In the genomic region with DNA sequence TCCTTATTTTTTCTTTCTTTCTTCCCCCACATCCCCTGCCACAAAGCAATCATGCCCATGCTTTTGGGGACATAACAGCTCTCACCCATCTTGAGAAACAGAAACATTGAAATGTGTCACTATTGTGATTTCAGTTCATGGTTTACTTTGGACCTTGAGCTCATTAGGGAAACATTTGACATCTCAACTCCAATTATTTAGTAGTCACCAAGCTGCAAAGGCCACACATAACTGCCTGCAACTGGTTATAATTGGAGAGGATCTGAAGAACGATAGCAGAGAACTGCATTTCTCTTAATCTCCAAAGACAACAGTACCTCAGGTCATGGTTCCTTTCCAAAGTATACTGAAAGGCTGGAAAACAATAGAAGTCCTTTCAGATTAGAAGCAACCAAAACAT, we compare ENCODE assay signal across 18 cellular contexts.
DNase-seq lines count a peak whose midpoint lies in the region; ATAC-seq, FAIRE-seq and TF ChIP-seq lines count a peak whose summit lies in the region.
"Had no signal": no experiment of that assay in that cellular context is flagged by ENCODE, and none has a peak within 500 bp of the region (broad histone marks: within the 10 kb centered on the region; RNA-seq: fewer than 3 reads in every experiment).

No MANE protein-coding gene starts in this region.

- no peak for TF ChIP-seq RAD21 in GM12878 (IDR thresholded peaks at IDR 0.05; ENCODE audit: insufficient read depth, low read depth, low read length)

- no peak for TF ChIP-seq POLR2A in GM12878 (IDR thresholded peaks at IDR 0.05; ENCODE audit: low read depth, low read length)

- H3K79me2 ChIP-seq in GM12878 (ENCODE audit: control insufficient read depth, insufficient read depth, low read length), result no peaks in the 10 kb centered on the region

- TF ChIP-seq CTCF in right atrium auricular region (IDR thresholded peaks at IDR 0.05) (no peak), GM12878 (IDR thresholded peaks at IDR 0.05 in 2 of 3, conservative IDR thresholded peaks at IDR 0.05 in 1 of 3; ENCODE audit: control insufficient read depth in 2 of 3, extremely low read depth in 1 of 3, insufficient read depth in 1 of 3, low read depth in 3 of 3, low read length in 3 of 3) (no peak)

- no peak overlapping the region for H3K27ac Mint-ChIP-seq in activated T-helper 17 cell treated with anti-CD3 and anti-CD28 coated beads, Interleukin-2, amount 50 U/mL, for 72 hours
- H3K27ac Mint-ChIP-seq: natural killer cell had no signal

- H3K4me2 ChIP-seq in GM12878 (ENCODE audit: control insufficient read depth, insufficient read depth) (no peak overlapping the region), mesenchymal stem cell (ENCODE audit: low read length, poor library complexity, severe bottlenecking) (no peak overlapping the region)

- H2BK5ac ChIP-seq in mesenchymal stem cell (ENCODE audit: low read depth, low read length, poor library complexity, severe bottlenecking), result no peak overlapping the region

- H2AFZ ChIP-seq in GM12878 (ENCODE audit: control insufficient read depth, low read depth, low read length), result no peak overlapping the region
- H2AFZ ChIP-seq in mesenchymal stem cell (ENCODE audit: low read depth, low read length), result no peak overlapping the region

- no peak overlapping the region for H2BK12ac ChIP-seq in mesenchymal stem cell (ENCODE audit: low read length in 2 of 2)

- ATAC-seq in left cardiac atrium (peak; percentile 34 to 47), GM12878 (peak; percentile 68), aorta (ENCODE audit: low FRiP score) (peak; percentile 73)
- ATAC-seq in activated T-helper 17 cell treated with anti-CD3 and anti-CD28 coated beads, Interleukin-2, amount 50 U/mL, for 72 hours (replicated peaks), result no peak
- ATAC-seq: HCT116, natural killer cell had no signal

- DNase-seq in left cardiac atrium, result no peak
- no peak for DNase-seq in right atrium auricular region (ENCODE audit: low spot score)
- no peak for DNase-seq in GM12878 (ENCODE audit: low read depth, low spot score)
- no peak for DNase-seq in mesenchymal stem cell
- DNase-seq in aorta, result no peak
- DNase-seq in HuH-7 (ENCODE audit: low spot score), result no peak
- DNase-seq in NCI-H1436 treated with DMSO at 0.1 percent for 48 hours (lab: John Stamatoyannopoulos, UW), result no peak
- DNase-seq: activated effector memory CD4-positive, alpha-beta T cell treated with Interleukin-2 at 50 U/mL for 16 hours; cortex of kidney; natural killer cell; NCI-H146; Peyer's patch; stimulated activated CD4-positive, alpha-beta T cell treated with anti-CD3 and anti-CD28 coated beads, Interleukin-15, amount 100 ng/mL, for 24 hours; stimulated activated naive CD4-positive, alpha-beta T cell treated with Interleukin-2 at 50 U/mL for 16 hours had no signal

- no peaks in the 10 kb centered on the region for H3K27me3 Mint-ChIP-seq in activated T-helper 17 cell treated with anti-CD3 and anti-CD28 coated beads, Interleukin-2, amount 50 U/mL, for 72 hours

- no peak for FAIRE-seq in GM12878 (lab: Jason Lieb, UNC)

- H4K91ac ChIP-seq in mesenchymal stem cell (ENCODE audit: low read length), result no peak overlapping the region

- in situ Hi-C loops in GM12878 (cut with MboI), result no loop called here

- H3K9me3 Mint-ChIP-seq in activated T-helper 17 cell treated with anti-CD3 and anti-CD28 coated beads, Interleukin-2, amount 50 U/mL, for 72 hours, result no peaks in the 10 kb centered on the region

- no peak overlapping the region for H3K18ac ChIP-seq in mesenchymal stem cell (ENCODE audit: low read depth in 1 of 2, low read length in 2 of 2)

- H3K4me3 ChIP-seq in right atrium auricular region, result no peak overlapping the region
- no peak overlapping the region for H3K4me3 ChIP-seq in GM12878
- no peak overlapping the region for H3K4me3 ChIP-seq in mesenchymal stem cell (ENCODE audit: insufficient read depth in 1 of 2, low read depth in 1 of 2, low read length in 2 of 2)
- H3K4me3 ChIP-seq in aorta (ENCODE audit: low read length in 2 of 2), result no peak overlapping the region
- H3K4me3 ChIP-seq: Peyer's patch, prostate gland, vagina had no signal

- H3K27me3 ChIP-seq in right atrium auricular region (no peaks in the 10 kb centered on the region), GM12878 (replicated peaks in 1 of 2; ENCODE audit: control insufficient read depth in 2 of 2, insufficient read depth in 2 of 2, low read length in 1 of 2) (no peaks in the 10 kb centered on the region), mesenchymal stem cell (ENCODE audit: control insufficient read depth in 1 of 2, insufficient read depth in 1 of 2, low read length in 2 of 2) (no peaks in the 10 kb centered on the region), aorta (ENCODE audit: control insufficient read depth in 1 of 2, insufficient read depth in 2 of 2, low read length in 1 of 2) (no peaks in the 10 kb centered on the region)
- H3K27me3 ChIP-seq: Peyer's patch, vagina had no signal

- H3K4me1 Mint-ChIP-seq in activated T-helper 17 cell treated with anti-CD3 and anti-CD28 coated beads, Interleukin-2, amount 50 U/mL, for 72 hours, result no peaks in the 10 kb centered on the region

- H3K23ac ChIP-seq in mesenchymal stem cell (ENCODE audit: low read length in 2 of 2), result no peak overlapping the region

- no TSS peak for BruUV-seq in GM12878 (replicated peaks; lab: Mats Ljungman, UMichigan)

- POLR2A ChIA-PET in GM12878 (lab: Charles Lee), result interaction anchor here (1.1 to 1.6 kb wide), 4 partner anchors 9 to 74 kb away, joined by 3 to 19 read pairs (median 5); no protein-coding TSS in a partner anchor

- H3K9me3 ChIP-seq in right atrium auricular region (no peaks in the 10 kb centered on the region), GM12878 (replicated peaks; ENCODE audit: control insufficient read depth, insufficient read depth, low read length) (no peaks in the 10 kb centered on the region), mesenchymal stem cell (ENCODE audit: control insufficient read depth, low read length) (no peaks in the 10 kb centered on the region), aorta (ENCODE audit: control insufficient read depth, low read length) (no peaks in the 10 kb centered on the region)
- H3K9me3 ChIP-seq: Peyer's patch, prostate gland, vagina had no signal

- H3K36me3 ChIP-seq in right atrium auricular region (no peaks in the 10 kb centered on the region), GM12878 (ENCODE audit: control insufficient read depth in 2 of 2, insufficient read depth in 2 of 2, low read length in 1 of 2) (no peaks in the 10 kb centered on the region), mesenchymal stem cell (ENCODE audit: control insufficient read depth in 1 of 2, insufficient read depth in 2 of 2, low read depth in 1 of 2, low read length in 2 of 2) (no peaks in the 10 kb centered on the region), aorta (ENCODE audit: control insufficient read depth in 1 of 2, insufficient read depth in 2 of 2, low read length in 1 of 2) (no peaks in the 10 kb centered on the region)
- H3K36me3 ChIP-seq: Peyer's patch, prostate gland, vagina had no signal

- no peak overlapping the region for H2BK120ac ChIP-seq in mesenchymal stem cell (ENCODE audit: low read depth, low read length)

- H3K4me3 Mint-ChIP-seq in activated T-helper 17 cell treated with anti-CD3 and anti-CD28 coated beads, Interleukin-2, amount 50 U/mL, for 72 hours, result no peak overlapping the region
- H3K4me3 Mint-ChIP-seq: natural killer cell had no signal

- CTCF ChIA-PET in GM12878 (lab: Yijun Ruan, JAX), result interaction anchor here (0.6 to 1.5 kb wide), 13 partner anchors 9 to 679 kb away, joined by 3 to 6 read pairs (median 3); no protein-coding TSS in a partner anchor

- SMC1A ChIA-PET in GM12878 (lab: Charles Lee; ENCODE audit: uncharacterized antibody, unreplicated experiment), result interaction anchor here (0.7 to 6.9 kb wide), 30 partner anchors 9 to 166 kb away, joined by 3 to 63 read pairs (median 4); no protein-coding TSS in a partner anchor

- no peak overlapping the region for H3K27ac ChIP-seq in right atrium auricular region
- H3K27ac ChIP-seq in GM12878 (ENCODE audit: control insufficient read depth, insufficient read depth), result no peak overlapping the region
- H3K27ac ChIP-seq in mesenchymal stem cell (ENCODE audit: low read length, poor library complexity, severe bottlenecking), result no peak overlapping the region
- H3K27ac ChIP-seq in aorta (ENCODE audit: low read depth in 1 of 2, low read length in 2 of 2), result no peak overlapping the region
- H3K27ac ChIP-seq: Peyer's patch, vagina had no signal

- no peak overlapping the region for H3K9ac ChIP-seq in GM12878 (ENCODE audit: control insufficient read depth, insufficient read depth, low read length)
- H3K9ac ChIP-seq in mesenchymal stem cell (ENCODE audit: low read length), result peak overlapping the region; percentile 26

- H3K79me1 ChIP-seq in mesenchymal stem cell (replicated peaks; ENCODE audit: low read length, poor library complexity, severe bottlenecking), result no peaks in the 10 kb centered on the region

- H2BK15ac ChIP-seq in mesenchymal stem cell (ENCODE audit: low read depth, poor library complexity, severe bottlenecking), result no peak overlapping the region

- TF ChIP-seq EP300 in GM12878 (IDR thresholded peaks at IDR 0.05; ENCODE audit: borderline replicate concordance in 1 of 2, control insufficient read depth in 1 of 2, low read depth in 2 of 2, low read length in 2 of 2), result 0 out of 4 replicates have a peak, but pooled peaks of 1 of the 2 experiments have one; percentile 48

- no peak overlapping the region for H3K14ac ChIP-seq in mesenchymal stem cell (ENCODE audit: low read length in 2 of 2)

- 9% methylated on average over 1 of the region's 1 CpG for WGBS in GM12878 (ENCODE audit: insufficient coverage, insufficient replicate concordance, low lambda C conversion rate, missing lambda C conversion rate)
- WGBS in mesenchymal stem cell, result 100% methylated on average over 1 of the region's 1 CpG
- WGBS in aorta, 2 donors, result 0 to 6% methylated on average over 1 of the region's 1 CpG

- intact Hi-C loops in left cardiac atrium (cut with DNase I) (no loop called here), GM12878 (cut with micrococcal nuclease; ENCODE audit: unreplicated experiment) (no loop called here), aorta (cut with DNase I) (loop anchor here in 1 of 2 donors (10.0 kb wide), 1 partner anchor 422 kb away; a partner anchor contains a TSS)

- H3K36me3 Mint-ChIP-seq in activated T-helper 17 cell treated with anti-CD3 and anti-CD28 coated beads, Interleukin-2, amount 50 U/mL, for 72 hours (ENCODE audit: low read depth), result no peaks in the 10 kb centered on the region
- H3K36me3 Mint-ChIP-seq: natural killer cell had no signal

- RAD21 ChIA-PET in GM12878 (lab: Charles Lee; ENCODE audit: unreplicated experiment), result interaction anchor here (1.0 to 2.3 kb wide), 17 partner anchors 9 to 136 kb away, joined by 3 to 31 read pairs (median 4); no protein-coding TSS in a partner anchor

- H3K4me1 ChIP-seq in right atrium auricular region (peaks cover 0 to 30% of the 10 kb centered on the region in 2 donors), GM12878 (ENCODE audit: control insufficient read depth, insufficient read depth, low read length) (no peaks in the 10 kb centered on the region), mesenchymal stem cell (ENCODE audit: control insufficient read depth, insufficient read depth, low read depth, low read length) (no peaks in the 10 kb centered on the region), aorta (ENCODE audit: control insufficient read depth in 1 of 2, insufficient read depth in 2 of 2, low read length in 2 of 2) (peaks cover 0 to 1% of the 10 kb centered on the region in 2 donors)
- H3K4me1 ChIP-seq: Peyer's patch had no signal

- no peak overlapping the region for H3K4ac ChIP-seq in mesenchymal stem cell (ENCODE audit: low read depth in 1 of 2, low read length in 2 of 2)

- H2AK5ac ChIP-seq in mesenchymal stem cell (ENCODE audit: low read length, severe bottlenecking), result no peak overlapping the region

- H4K8ac ChIP-seq in mesenchymal stem cell (ENCODE audit: low read length), result no peak overlapping the region

- no peaks in the 10 kb centered on the region for H4K20me1 ChIP-seq in GM12878 (ENCODE audit: control insufficient read depth, insufficient read depth)
